22 cellular contexts compared by ENCODE assay signal in genomic region chr10:131077031-131077430, GRCh38.
"Had no signal": no experiment of that assay in that cellular context is flagged by ENCODE, and none has a peak within 500 bp of the region (broad histone marks: within the 10 kb centered on the region; RNA-seq: fewer than 3 reads in every experiment).

No MANE protein-coding gene starts in this region.

- H3K27me3 ChIP-seq: colonic mucosa, esophagus squamous epithelium, neutrophil, pancreas, spleen, tibial nerve, upper lobe of right lung, uterus had no signal

- H3K36me3 ChIP-seq: colonic mucosa, esophagus squamous epithelium, heart right ventricle, neutrophil, pancreas, spleen, thoracic aorta, tibial nerve, upper lobe of right lung, uterus had no signal

- H3K27ac ChIP-seq: colonic mucosa, esophagus squamous epithelium, heart right ventricle, neutrophil, pancreas, skin epidermis, spleen, thoracic aorta, tibial nerve, upper lobe of right lung, uterus had no signal

- H3K9me3 ChIP-seq: colonic mucosa, esophagus squamous epithelium, heart right ventricle, neutrophil, pancreas, spleen, thoracic aorta, upper lobe of right lung, uterus had no signal

- H3K4me3 ChIP-seq: colonic mucosa, esophagus squamous epithelium, heart right ventricle, lung, pancreas, skin epidermis, spleen, thoracic aorta, tibial nerve, upper lobe of right lung, uterus had no signal

- H3K4me1 ChIP-seq: colonic mucosa, esophagus squamous epithelium, heart right ventricle, pancreas, upper lobe of right lung, uterus had no signal

- ATAC-seq: heart right ventricle; left colon; natural killer cell; pancreas; stimulated activated naive B cell treated with anti-CD40 and anti-IgM and Interleukin-4, amounts not matched to agents 10 μg/mL and 1 μg/mL and 100 μg/mL, for 72 hours; upper lobe of right lung had no signal

- DNase-seq: colonic mucosa; dermis blood vessel endothelial cell; effector memory CD4-positive, alpha-beta T cell; erythroblast; esophagus squamous epithelium; foreskin melanocyte; glutamatergic neuron; heart right ventricle; hippocampal formation; kidney glomerular epithelial cell; left colon; natural killer cell; pancreas; spleen; stimulated activated naive B cell treated with anti-CD40 and anti-IgM and Interleukin-4, amounts not matched to agents 10 μg/mL and 1 μg/mL and 100 μg/mL, for 72 hours; upper lobe of right lung; uterus had no signal
